In the genomic region with DNA sequence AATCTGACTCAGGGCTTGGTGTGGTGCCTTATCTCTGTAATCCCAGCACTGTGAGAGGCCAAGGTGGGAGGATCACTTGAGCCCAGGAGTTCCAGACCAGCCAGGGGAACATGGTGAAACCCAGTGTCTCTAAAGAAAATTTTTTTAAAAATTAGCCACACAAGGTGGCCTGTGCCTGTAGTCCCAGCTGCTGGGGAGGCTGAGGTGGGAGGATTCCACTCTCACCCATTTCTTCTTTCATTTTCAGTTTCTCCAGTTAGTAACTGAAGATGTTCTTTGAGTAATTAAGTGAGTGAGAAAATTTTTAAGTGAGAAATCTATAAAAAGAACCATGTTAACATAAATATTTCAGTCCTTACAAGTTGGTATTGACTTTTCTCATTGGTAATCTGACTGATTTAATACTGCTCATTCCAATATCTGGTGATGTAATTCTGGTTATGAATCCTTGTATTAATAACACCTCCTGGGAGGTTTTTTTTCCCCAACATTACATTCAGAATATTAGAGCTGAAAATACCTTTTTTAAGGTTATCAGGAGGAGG, we compare ENCODE assay signal across 1 cellular context.
TF ChIP-seq lines count a peak whose summit lies in the region.

No MANE protein-coding gene starts in this region.

TF ChIP-seq in GM12878, 131 proteins besides CTCF, POLR2A, EP300 and RAD21:
- TF ChIP-seq CBFB (IDR thresholded peaks at IDR 0.05; ENCODE audit: low read depth) (no peak), TCF12 (IDR thresholded peaks at IDR 0.05; ENCODE audit: low read depth, low read length) (0 out of 2 replicates have a peak, but pooled peaks have one; percentile 47), BACH1 (IDR thresholded peaks at IDR 0.05; ENCODE audit: borderline replicate concordance) (no peak), BRCA1 (IDR thresholded peaks at IDR 0.05; ENCODE audit: low read depth, low read length) (no peak), EED (IDR thresholded peaks at IDR 0.05; ENCODE audit: low read depth) (no peak), ZNF384 (IDR thresholded peaks at IDR 0.05; ENCODE audit: borderline replicate concordance, low read depth, low read length) (0 out of 2 replicates have a peak, but pooled peaks have one; percentile 39), NFYA (IDR thresholded peaks at IDR 0.05; ENCODE audit: borderline replicate concordance, low read depth, low read length) (no peak), TARDBP (IDR thresholded peaks at IDR 0.05; ENCODE audit: borderline replicate concordance) (no peak), EZH2 (IDR thresholded peaks at IDR 0.05; ENCODE audit: borderline replicate concordance, control insufficient read depth, low read depth, low read length) (no peak), CREM (IDR thresholded peaks at IDR 0.05; ENCODE audit: low read depth) (no peak), SREBF2 (IDR thresholded peaks at IDR 0.05; ENCODE audit: low read length) (no peak), ZZZ3 (IDR thresholded peaks at IDR 0.05; ENCODE audit: control insufficient read depth, insufficient read length, low read depth) (no peak), PML (IDR thresholded peaks at IDR 0.05; ENCODE audit: low read length) (no peak), POU2F2 (IDR thresholded peaks at IDR 0.05; ENCODE audit: borderline replicate concordance, low read depth, low read length) (no peak), YY1 (IDR thresholded peaks at IDR 0.05; ENCODE audit: low read depth, low read length) (no peak), IKZF1 (conservative IDR thresholded peaks at IDR 0.05) (no peak; the same call in 1 of the 2 replicates), POLR2AphosphoS5 (IDR thresholded peaks at IDR 0.05; ENCODE audit: low read length) (no peak), MTA2 (IDR thresholded peaks at IDR 0.05; ENCODE audit: low read depth) (peak; percentile 58; the same call in 1 of the 2 replicates), KDM1A (IDR thresholded peaks at IDR 0.05; ENCODE audit: borderline replicate concordance) (no peak), KLF5 (IDR thresholded peaks at IDR 0.05; ENCODE audit: partially characterized antibody) (no peak), RCOR1 (conservative IDR thresholded peaks at IDR 0.05; ENCODE audit: low read depth, low read length) (no peak), ASH2L (IDR thresholded peaks at IDR 0.05; ENCODE audit: borderline replicate concordance, low read depth) (no peak), KAT2A (conservative IDR thresholded peaks at IDR 0.05; ENCODE audit: control insufficient read depth, low read depth, low read length) (no peak), MXI1 (IDR thresholded peaks at IDR 0.05; ENCODE audit: low read depth, low read length) (no peak), ATF7 (IDR thresholded peaks at IDR 0.05; ENCODE audit: low read depth) (peak; percentile 69), CREB1 (IDR thresholded peaks at IDR 0.05; ENCODE audit: low read depth) (no peak), IKZF2 (IDR thresholded peaks at IDR 0.05) (0 out of 4 replicates have a peak, but pooled peaks of 1 of the 2 experiments have one; percentile 19), GATAD2B (conservative IDR thresholded peaks at IDR 0.05; ENCODE audit: low read depth) (no peak), TBL1XR1 (IDR thresholded peaks at IDR 0.05; ENCODE audit: low read depth, low read length) (no peak), JUNB (IDR thresholded peaks at IDR 0.05) (peak; percentile 46), SMAD1 (IDR thresholded peaks at IDR 0.05; ENCODE audit: low read depth, partially characterized antibody) (no peak), SUPT20H (IDR thresholded peaks at IDR 0.05; ENCODE audit: borderline replicate concordance, control insufficient read depth, low read depth, low read length) (no peak), STAT3 (IDR thresholded peaks at IDR 0.05; ENCODE audit: low read depth, low read length) (no peak), CBX3 (IDR thresholded peaks at IDR 0.05; ENCODE audit: borderline replicate concordance, low read depth) (no peak), FOS (IDR thresholded peaks at IDR 0.05; ENCODE audit: borderline replicate concordance, extremely low read depth, insufficient read length) (no peak), TCF7 (IDR thresholded peaks at IDR 0.05; ENCODE audit: borderline replicate concordance) (no peak), RBBP5 (conservative IDR thresholded peaks at IDR 0.05) (no peak), SP1 (IDR thresholded peaks at IDR 0.05; ENCODE audit: low read depth, low read length) (no peak), MEF2B (IDR thresholded peaks at IDR 0.05; ENCODE audit: partially characterized antibody, poor library complexity, severe bottlenecking) (peak; percentile 20), DPF2 (IDR thresholded peaks at IDR 0.05) (no peak)
- TF ChIP-seq, protein P1, sequence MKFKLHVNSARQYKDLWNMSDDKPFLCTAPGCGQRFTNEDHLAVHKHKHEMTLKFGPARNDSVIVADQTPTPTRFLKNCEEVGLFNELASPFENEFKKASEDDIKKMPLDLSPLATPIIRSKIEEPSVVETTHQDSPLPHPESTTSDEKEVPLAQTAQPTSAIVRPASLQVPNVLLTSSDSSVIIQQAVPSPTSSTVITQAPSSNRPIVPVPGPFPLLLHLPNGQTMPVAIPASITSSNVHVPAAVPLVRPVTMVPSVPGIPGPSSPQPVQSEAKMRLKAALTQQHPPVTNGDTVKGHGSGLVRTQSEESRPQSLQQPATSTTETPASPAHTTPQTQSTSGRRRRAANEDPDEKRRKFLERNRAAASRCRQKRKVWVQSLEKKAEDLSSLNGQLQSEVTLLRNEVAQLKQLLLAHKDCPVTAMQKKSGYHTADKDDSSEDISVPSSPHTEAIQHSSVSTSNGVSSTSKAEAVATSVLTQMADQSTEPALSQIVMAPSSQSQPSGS (IDR thresholded peaks at IDR 0.05; ENCODE audit: low read length), result 0 out of 2 replicates have a peak, but pooled peaks have one; percentile 19
- TF ChIP-seq, protein P2, sequence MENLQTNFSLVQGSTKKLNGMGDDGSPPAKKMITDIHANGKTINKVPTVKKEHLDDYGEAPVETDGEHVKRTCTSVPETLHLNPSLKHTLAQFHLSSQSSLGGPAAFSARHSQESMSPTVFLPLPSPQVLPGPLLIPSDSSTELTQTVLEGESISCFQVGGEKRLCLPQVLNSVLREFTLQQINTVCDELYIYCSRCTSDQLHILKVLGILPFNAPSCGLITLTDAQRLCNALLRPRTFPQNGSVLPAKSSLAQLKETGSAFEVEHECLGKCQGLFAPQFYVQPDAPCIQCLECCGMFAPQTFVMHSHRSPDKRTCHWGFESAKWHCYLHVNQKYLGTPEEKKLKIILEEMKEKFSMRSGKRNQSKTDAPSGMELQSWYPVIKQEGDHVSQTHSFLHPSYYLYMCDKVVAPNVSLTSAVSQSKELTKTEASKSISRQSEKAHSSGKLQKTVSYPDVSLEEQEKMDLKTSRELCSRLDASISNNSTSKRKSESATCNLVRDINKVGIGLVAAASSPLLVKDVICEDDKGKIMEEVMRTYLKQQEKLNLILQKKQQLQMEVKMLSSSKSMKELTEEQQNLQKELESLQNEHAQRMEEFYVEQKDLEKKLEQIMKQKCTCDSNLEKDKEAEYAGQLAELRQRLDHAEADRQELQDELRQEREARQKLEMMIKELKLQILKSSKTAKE (IDR thresholded peaks at IDR 0.05; ENCODE audit: low read depth, poor library complexity, severe bottlenecking), result peak; percentile 33
- TF ChIP-seq, protein P3, sequence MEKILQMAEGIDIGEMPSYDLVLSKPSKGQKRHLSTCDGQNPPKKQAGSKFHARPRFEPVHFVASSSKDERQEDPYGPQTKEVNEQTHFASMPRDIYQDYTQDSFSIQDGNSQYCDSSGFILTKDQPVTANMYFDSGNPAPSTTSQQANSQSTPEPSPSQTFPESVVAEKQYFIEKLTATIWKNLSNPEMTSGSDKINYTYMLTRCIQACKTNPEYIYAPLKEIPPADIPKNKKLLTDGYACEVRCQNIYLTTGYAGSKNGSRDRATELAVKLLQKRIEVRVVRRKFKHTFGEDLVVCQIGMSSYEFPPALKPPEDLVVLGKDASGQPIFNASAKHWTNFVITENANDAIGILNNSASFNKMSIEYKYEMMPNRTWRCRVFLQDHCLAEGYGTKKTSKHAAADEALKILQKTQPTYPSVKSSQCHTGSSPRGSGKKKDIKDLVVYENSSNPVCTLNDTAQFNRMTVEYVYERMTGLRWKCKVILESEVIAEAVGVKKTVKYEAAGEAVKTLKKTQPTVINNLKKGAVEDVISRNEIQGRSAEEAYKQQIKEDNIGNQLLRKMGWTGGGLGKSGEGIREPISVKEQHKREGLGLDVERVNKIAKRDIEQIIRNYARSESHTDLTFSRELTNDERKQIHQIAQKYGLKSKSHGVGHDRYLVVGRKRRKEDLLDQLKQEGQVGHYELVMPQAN (conservative IDR thresholded peaks at IDR 0.05), result no peak
- TF ChIP-seq, protein P4, sequence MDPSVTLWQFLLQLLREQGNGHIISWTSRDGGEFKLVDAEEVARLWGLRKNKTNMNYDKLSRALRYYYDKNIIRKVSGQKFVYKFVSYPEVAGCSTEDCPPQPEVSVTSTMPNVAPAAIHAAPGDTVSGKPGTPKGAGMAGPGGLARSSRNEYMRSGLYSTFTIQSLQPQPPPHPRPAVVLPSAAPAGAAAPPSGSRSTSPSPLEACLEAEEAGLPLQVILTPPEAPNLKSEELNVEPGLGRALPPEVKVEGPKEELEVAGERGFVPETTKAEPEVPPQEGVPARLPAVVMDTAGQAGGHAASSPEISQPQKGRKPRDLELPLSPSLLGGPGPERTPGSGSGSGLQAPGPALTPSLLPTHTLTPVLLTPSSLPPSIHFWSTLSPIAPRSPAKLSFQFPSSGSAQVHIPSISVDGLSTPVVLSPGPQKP (IDR thresholded peaks at IDR 0.05; ENCODE audit: low read depth, low read length), result no peak
- TF ChIP-seq, protein P5, sequence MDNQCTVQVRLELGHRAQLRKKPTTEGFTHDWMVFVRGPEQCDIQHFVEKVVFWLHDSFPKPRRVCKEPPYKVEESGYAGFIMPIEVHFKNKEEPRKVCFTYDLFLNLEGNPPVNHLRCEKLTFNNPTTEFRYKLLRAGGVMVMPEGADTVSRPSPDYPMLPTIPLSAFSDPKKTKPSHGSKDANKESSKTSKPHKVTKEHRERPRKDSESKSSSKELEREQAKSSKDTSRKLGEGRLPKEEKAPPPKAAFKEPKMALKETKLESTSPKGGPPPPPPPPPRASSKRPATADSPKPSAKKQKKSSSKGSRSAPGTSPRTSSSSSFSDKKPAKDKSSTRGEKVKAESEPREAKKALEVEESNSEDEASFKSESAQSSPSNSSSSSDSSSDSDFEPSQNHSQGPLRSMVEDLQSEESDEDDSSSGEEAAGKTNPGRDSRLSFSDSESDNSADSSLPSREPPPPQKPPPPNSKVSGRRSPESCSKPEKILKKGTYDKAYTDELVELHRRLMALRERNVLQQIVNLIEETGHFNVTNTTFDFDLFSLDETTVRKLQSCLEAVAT (IDR thresholded peaks at IDR 0.05), result no peak
- TF ChIP-seq, protein P6, sequence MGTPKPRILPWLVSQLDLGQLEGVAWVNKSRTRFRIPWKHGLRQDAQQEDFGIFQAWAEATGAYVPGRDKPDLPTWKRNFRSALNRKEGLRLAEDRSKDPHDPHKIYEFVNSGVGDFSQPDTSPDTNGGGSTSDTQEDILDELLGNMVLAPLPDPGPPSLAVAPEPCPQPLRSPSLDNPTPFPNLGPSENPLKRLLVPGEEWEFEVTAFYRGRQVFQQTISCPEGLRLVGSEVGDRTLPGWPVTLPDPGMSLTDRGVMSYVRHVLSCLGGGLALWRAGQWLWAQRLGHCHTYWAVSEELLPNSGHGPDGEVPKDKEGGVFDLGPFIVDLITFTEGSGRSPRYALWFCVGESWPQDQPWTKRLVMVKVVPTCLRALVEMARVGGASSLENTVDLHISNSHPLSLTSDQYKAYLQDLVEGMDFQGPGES (IDR thresholded peaks at IDR 0.05), result no peak
- TF ChIP-seq, protein P7, sequence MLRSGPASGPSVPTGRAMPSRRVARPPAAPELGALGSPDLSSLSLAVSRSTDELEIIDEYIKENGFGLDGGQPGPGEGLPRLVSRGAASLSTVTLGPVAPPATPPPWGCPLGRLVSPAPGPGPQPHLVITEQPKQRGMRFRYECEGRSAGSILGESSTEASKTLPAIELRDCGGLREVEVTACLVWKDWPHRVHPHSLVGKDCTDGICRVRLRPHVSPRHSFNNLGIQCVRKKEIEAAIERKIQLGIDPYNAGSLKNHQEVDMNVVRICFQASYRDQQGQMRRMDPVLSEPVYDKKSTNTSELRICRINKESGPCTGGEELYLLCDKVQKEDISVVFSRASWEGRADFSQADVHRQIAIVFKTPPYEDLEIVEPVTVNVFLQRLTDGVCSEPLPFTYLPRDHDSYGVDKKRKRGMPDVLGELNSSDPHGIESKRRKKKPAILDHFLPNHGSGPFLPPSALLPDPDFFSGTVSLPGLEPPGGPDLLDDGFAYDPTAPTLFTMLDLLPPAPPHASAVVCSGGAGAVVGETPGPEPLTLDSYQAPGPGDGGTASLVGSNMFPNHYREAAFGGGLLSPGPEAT (IDR thresholded peaks at IDR 0.05; ENCODE audit: low read depth), result peak; percentile 56; the same call in 1 of the 2 replicates
- TF ChIP-seq, protein P8, sequence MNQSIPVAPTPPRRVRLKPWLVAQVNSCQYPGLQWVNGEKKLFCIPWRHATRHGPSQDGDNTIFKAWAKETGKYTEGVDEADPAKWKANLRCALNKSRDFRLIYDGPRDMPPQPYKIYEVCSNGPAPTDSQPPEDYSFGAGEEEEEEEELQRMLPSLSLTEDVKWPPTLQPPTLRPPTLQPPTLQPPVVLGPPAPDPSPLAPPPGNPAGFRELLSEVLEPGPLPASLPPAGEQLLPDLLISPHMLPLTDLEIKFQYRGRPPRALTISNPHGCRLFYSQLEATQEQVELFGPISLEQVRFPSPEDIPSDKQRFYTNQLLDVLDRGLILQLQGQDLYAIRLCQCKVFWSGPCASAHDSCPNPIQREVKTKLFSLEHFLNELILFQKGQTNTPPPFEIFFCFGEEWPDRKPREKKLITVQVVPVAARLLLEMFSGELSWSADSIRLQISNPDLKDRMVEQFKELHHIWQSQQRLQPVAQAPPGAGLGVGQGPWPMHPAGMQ (IDR thresholded peaks at IDR 0.05; ENCODE audit: borderline replicate concordance), result no peak
- TF ChIP-seq, protein P9, sequence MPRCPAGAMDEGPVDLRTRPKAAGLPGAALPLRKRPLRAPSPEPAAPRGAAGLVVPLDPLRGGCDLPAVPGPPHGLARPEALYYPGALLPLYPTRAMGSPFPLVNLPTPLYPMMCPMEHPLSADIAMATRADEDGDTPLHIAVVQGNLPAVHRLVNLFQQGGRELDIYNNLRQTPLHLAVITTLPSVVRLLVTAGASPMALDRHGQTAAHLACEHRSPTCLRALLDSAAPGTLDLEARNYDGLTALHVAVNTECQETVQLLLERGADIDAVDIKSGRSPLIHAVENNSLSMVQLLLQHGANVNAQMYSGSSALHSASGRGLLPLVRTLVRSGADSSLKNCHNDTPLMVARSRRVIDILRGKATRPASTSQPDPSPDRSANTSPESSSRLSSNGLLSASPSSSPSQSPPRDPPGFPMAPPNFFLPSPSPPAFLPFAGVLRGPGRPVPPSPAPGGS (IDR thresholded peaks at IDR 0.05; ENCODE audit: borderline replicate concordance, insufficient read depth, low read depth, low read length, poor library complexity, severe bottlenecking), result no peak
